Comparison of ENCODE assay signal across 25 cellular contexts in the genomic region with DNA sequence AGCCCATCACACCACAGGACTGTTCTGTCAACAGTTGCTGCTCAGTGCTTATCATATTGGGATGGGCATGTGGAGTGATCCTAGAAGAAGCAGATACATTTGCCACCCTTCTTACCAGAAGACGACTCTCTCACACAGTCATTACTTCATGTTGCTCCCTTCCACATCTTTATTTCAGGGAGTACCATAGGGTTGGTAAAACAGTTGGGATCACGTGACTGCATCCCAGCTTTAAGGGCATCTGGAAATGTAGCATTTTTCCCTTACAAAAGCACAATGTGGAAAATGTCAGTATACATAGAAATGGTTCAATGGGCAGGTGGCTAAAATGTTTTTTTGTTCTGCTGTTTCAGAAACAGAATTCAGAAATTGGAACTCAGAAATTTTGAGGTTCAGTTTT.
DNase-seq lines count a peak whose midpoint lies in the region; ATAC-seq, FAIRE-seq and TF ChIP-seq lines count a peak whose summit lies in the region.
"Had no signal": no experiment of that assay in that cellular context is flagged by ENCODE, and none has a peak within 500 bp of the region (broad histone marks: within the 10 kb centered on the region; RNA-seq: fewer than 3 reads in every experiment).

No MANE protein-coding gene starts in this region.

- peaks cover 12% of the 10 kb centered on the region for H3K4me1 ChIP-seq in DND-41 (ENCODE audit: insufficient read depth, low read length)
- H3K4me1 ChIP-seq in K562 (replicated peaks in 1 of 2; ENCODE audit: control insufficient read depth in 2 of 2, insufficient read depth in 2 of 2, low read length in 2 of 2): no peaks in the 10 kb centered on the region
- no peaks in the 10 kb centered on the region for H3K4me1 ChIP-seq in neuronal stem cell (ENCODE audit: control insufficient read depth in 2 of 2, insufficient read depth in 1 of 2, low read depth in 1 of 2, low read length in 2 of 2)
- H3K4me1 ChIP-seq: BLaER1 had no signal

- peak; percentile 13 for FAIRE-seq in HTR-8/SVneo (lab: Jason Lieb, UNC)
- no peak for FAIRE-seq in K562 (lab: Jason Lieb, UNC)
- FAIRE-seq: A204.1, G401.6, GM12891 had no signal

- no peak overlapping the region for H3K4ac ChIP-seq in neuronal stem cell (ENCODE audit: low read length)

- no peaks in the 10 kb centered on the region for H3K79me2 ChIP-seq in DND-41 (ENCODE audit: insufficient read depth, low read length)
- H3K79me2 ChIP-seq in K562 (ENCODE audit: control insufficient read depth, insufficient read depth, low read length): no peaks in the 10 kb centered on the region

- intact Hi-C loops in K562 (cut with micrococcal nuclease): no loop called here

- no peak overlapping the region for H3K27ac Mint-ChIP-seq in activated CD8-positive, alpha-beta T cell treated with anti-CD3 and anti-CD28 coated beads, Interleukin-2, amount 10 ng/mL, durations not matched to agents 7 days and 5 days
- H3K27ac Mint-ChIP-seq: CD14-positive monocyte; CD4-positive, alpha-beta memory T cell; CD4-positive, CD25-positive, alpha-beta regulatory T cell; CD8-positive, alpha-beta memory T cell had no signal

- H2BK5ac ChIP-seq in neuronal stem cell (ENCODE audit: low read length): no peak overlapping the region

- TF ChIP-seq CTCF in DND-41 (IDR thresholded peaks at IDR 0.05; ENCODE audit: borderline replicate concordance, extremely low read depth, low read length, poor library complexity, severe bottlenecking) (no peak), K562 (IDR thresholded peaks at IDR 0.05 in 2 of 3, conservative IDR thresholded peaks at IDR 0.05 in 1 of 3; ENCODE audit: insufficient read depth in 2 of 3, low read depth in 1 of 3, low read length in 3 of 3) (no peak)

- no peaks in the 10 kb centered on the region for H4K20me1 ChIP-seq in DND-41 (ENCODE audit: insufficient read depth, low read length)
- no peaks in the 10 kb centered on the region for H4K20me1 ChIP-seq in K562 (replicated peaks; ENCODE audit: control insufficient read depth, insufficient read depth, low read length)
- H4K20me1 ChIP-seq: BLaER1 had no signal

- H3K4me1 Mint-ChIP-seq in activated CD8-positive, alpha-beta T cell treated with anti-CD3 and anti-CD28 coated beads, Interleukin-2, amount 10 ng/mL, durations not matched to agents 7 days and 5 days (ENCODE audit: low read depth): no peaks in the 10 kb centered on the region
- H3K4me1 Mint-ChIP-seq: CD14-positive monocyte; CD4-positive, alpha-beta memory T cell; CD4-positive, CD25-positive, alpha-beta regulatory T cell; CD8-positive, alpha-beta memory T cell had no signal

- BruUV-seq in K562 (replicated peaks; lab: Mats Ljungman, UMichigan): no TSS peak

- no peaks in the 10 kb centered on the region for H3K27me3 Mint-ChIP-seq in activated CD8-positive, alpha-beta T cell treated with anti-CD3 and anti-CD28 coated beads, Interleukin-2, amount 10 ng/mL, durations not matched to agents 7 days and 5 days (ENCODE audit: low read depth)
- H3K27me3 Mint-ChIP-seq: CD4-positive, alpha-beta memory T cell; CD4-positive, CD25-positive, alpha-beta regulatory T cell; CD8-positive, alpha-beta memory T cell had no signal

- H3K79me1 ChIP-seq in neuronal stem cell (ENCODE audit: low read depth, low read length): no peaks in the 10 kb centered on the region

- CTCF ChIA-PET in K562 (lab: Yijun Ruan, JAX; ENCODE audit: low intra/inter-chr PET ratio): no interaction called here
- CTCF ChIA-PET in activated CD8-positive, alpha-beta T cell treated with anti-CD3 and anti-CD28 coated beads, Interleukin-2, amount 10 ng/mL, durations not matched to agents 7 days and 5 days (lab: Charles Lee): no interaction called here

- H4K91ac ChIP-seq in neuronal stem cell (ENCODE audit: low read depth, low read length, poor library complexity): no peak overlapping the region

- no peak overlapping the region for H2BK120ac ChIP-seq in neuronal stem cell (ENCODE audit: low read depth, low read length)

- no peak overlapping the region for H3K9ac ChIP-seq in DND-41 (ENCODE audit: low read depth, low read length)
- no peak overlapping the region for H3K9ac ChIP-seq in K562 (ENCODE audit: insufficient read depth in 1 of 2, low read depth in 2 of 2, low read length in 2 of 2)
- H3K9ac ChIP-seq in neuronal stem cell (ENCODE audit: low read depth, low read length, poor library complexity): no peak overlapping the region
- H3K9ac ChIP-seq: BLaER1 had no signal

- H2BK12ac ChIP-seq in neuronal stem cell (ENCODE audit: low read length): no peak overlapping the region

- H3K27ac ChIP-seq in DND-41 (ENCODE audit: low read length) (peak overlapping the region; percentile 59; the same call in 1 of the 2 replicates), K562 (ENCODE audit: extremely low read depth, low read depth, low read length) (no peak overlapping the region), neuronal stem cell (replicated peaks; ENCODE audit: low read length) (no peak overlapping the region)
- H3K27ac ChIP-seq: BLaER1 had no signal

- H3K4me3 ChIP-seq in DND-41 (ENCODE audit: low read depth in 1 of 2, low read length in 2 of 2) (no peak overlapping the region), K562 (no peak overlapping the region), neuronal stem cell (ENCODE audit: low read length in 2 of 2) (no peak overlapping the region)
- H3K4me3 ChIP-seq: BLaER1 had no signal

- H3K36me3 ChIP-seq in DND-41 (ENCODE audit: insufficient read depth, low read length): no peaks in the 10 kb centered on the region
- H3K36me3 ChIP-seq in K562 (ENCODE audit: control insufficient read depth, insufficient read depth, low read length): no peaks in the 10 kb centered on the region
- no peaks in the 10 kb centered on the region for H3K36me3 ChIP-seq in neuronal stem cell (replicated peaks in 1 of 2; ENCODE audit: control insufficient read depth in 2 of 2, insufficient read depth in 2 of 2, low read length in 2 of 2)
- H3K36me3 ChIP-seq: BE2C, BLaER1 had no signal

- no peak overlapping the region for H2AK5ac ChIP-seq in neuronal stem cell (ENCODE audit: low read depth, low read length)

- DNase-seq in DND-41 (no peak), HTR-8/SVneo (ENCODE audit: insufficient read length, low spot score) (no peak), K562 (ENCODE audit: extremely low read depth in 1 of 4, low spot score in 3 of 4) (no peak), neuronal stem cell (ENCODE audit: low spot score) (no peak)
- DNase-seq in activated CD8-positive, alpha-beta T cell treated with anti-CD3 and anti-CD28 coated beads, Interleukin-2, amount 10 ng/mL, durations not matched to agents 7 days and 5 days: no peak
- DNase-seq: 8988T; ACHN; BE2C; C1 segment of cervical spinal cord; CD4-positive, alpha-beta memory T cell; CD4-positive, CD25-positive, alpha-beta regulatory T cell; CD8-positive, alpha-beta memory T cell; COR-L47; DMS 273 treated with DMSO at 0.1 percent for 48 hours; DMS153; DMS53; DMS79; GF-D8 had no signal

- H3K18ac ChIP-seq in neuronal stem cell (ENCODE audit: low read length): no peak overlapping the region

- no peak overlapping the region for H3K23ac ChIP-seq in neuronal stem cell (ENCODE audit: low read depth, low read length, poor library complexity)

- no peak for TF ChIP-seq RAD21 in K562 (CRISPR knock-in tag; conservative IDR thresholded peaks at IDR 0.05 in 1 of 2, IDR thresholded peaks at IDR 0.05 in 1 of 2)

- in situ Hi-C loops in K562 (cut with MboI): no loop called here

- H3K9me3 Mint-ChIP-seq in activated CD8-positive, alpha-beta T cell treated with anti-CD3 and anti-CD28 coated beads, Interleukin-2, amount 10 ng/mL, durations not matched to agents 7 days and 5 days (ENCODE audit: insufficient read depth): no peaks in the 10 kb centered on the region

- H2AFZ ChIP-seq in DND-41 (ENCODE audit: low read depth, low read length): peak overlapping the region; percentile 59
- H2AFZ ChIP-seq in K562 (ENCODE audit: low read depth, low read length): no peak overlapping the region
- no peak overlapping the region for H2AFZ ChIP-seq in neuronal stem cell (ENCODE audit: low read length)

- no peak overlapping the region for H3K14ac ChIP-seq in neuronal stem cell (ENCODE audit: low read length)

- POLR2A ChIA-PET in K562 (lab: Yijun Ruan, JAX): no interaction called here
- POLR2A ChIA-PET in activated CD8-positive, alpha-beta T cell treated with anti-CD3 and anti-CD28 coated beads, Interleukin-2, amount 10 ng/mL, durations not matched to agents 7 days and 5 days (lab: Charles Lee): no interaction called here

- H3K9me1 ChIP-seq in K562 (ENCODE audit: control insufficient read depth, insufficient read depth, low read length): no peaks in the 10 kb centered on the region

- 0% methylated on average over 2 of the region's 2 CpGs for WGBS in K562 (ENCODE audit: insufficient coverage, low coverage, missing lambda C conversion rate)
- no CpG with 5 or more reads among the region's 2 CpGs for WGBS in neuronal stem cell (ENCODE audit: extremely low coverage in 2 of 2, insufficient read length in 2 of 2, insufficient replicate concordance in 1 of 2), 2 donors

- H3K9me3 ChIP-seq in DND-41 (ENCODE audit: insufficient read depth, low read length, severe bottlenecking): peaks cover 4% of the 10 kb centered on the region
- no peaks in the 10 kb centered on the region; the same call in 1 of the 2 replicates for H3K9me3 ChIP-seq in K562 (replicated peaks; ENCODE audit: control insufficient read depth, insufficient read depth, low read depth, low read length)
- no peaks in the 10 kb centered on the region for H3K9me3 ChIP-seq in neuronal stem cell (replicated peaks in 1 of 2; ENCODE audit: control insufficient read depth in 2 of 2, insufficient read depth in 1 of 2, low read depth in 1 of 2, low read length in 2 of 2)
- H3K9me3 ChIP-seq: BE2C, BLaER1 had no signal

- no peak overlapping the region for H2BK15ac ChIP-seq in neuronal stem cell (ENCODE audit: low read length)

- TF ChIP-seq EP300 in K562 (IDR thresholded peaks at IDR 0.05; ENCODE audit: low read length): no peak

- no peak for TF ChIP-seq POLR2A in K562 (conservative IDR thresholded peaks at IDR 0.05)

- no peak overlapping the region for H3K4me3 Mint-ChIP-seq in activated CD8-positive, alpha-beta T cell treated with anti-CD3 and anti-CD28 coated beads, Interleukin-2, amount 10 ng/mL, durations not matched to agents 7 days and 5 days
- H3K4me3 Mint-ChIP-seq: CD14-positive monocyte; CD4-positive, alpha-beta memory T cell; CD4-positive, CD25-positive, alpha-beta regulatory T cell; CD8-positive, alpha-beta memory T cell had no signal

- peak overlapping the region; percentile 48 for H4K8ac ChIP-seq in neuronal stem cell (ENCODE audit: low read depth, low read length)

- no peaks in the 10 kb centered on the region for H3K27me3 ChIP-seq in DND-41 (ENCODE audit: insufficient read depth, low read length, poor library complexity)
- H3K27me3 ChIP-seq in K562 (ENCODE audit: control insufficient read depth in 2 of 2, insufficient read depth in 2 of 2, low read length in 2 of 2): no peaks in the 10 kb centered on the region
- H3K27me3 ChIP-seq in neuronal stem cell (ENCODE audit: control insufficient read depth in 3 of 3, insufficient read depth in 3 of 3, low read depth in 1 of 3, low read length in 3 of 3): no peaks in the 10 kb centered on the region
- H3K27me3 ChIP-seq: BE2C, BLaER1 had no signal

- no peak overlapping the region for H3K4me2 ChIP-seq in DND-41 (ENCODE audit: insufficient read depth, low read length)
- no peak overlapping the region for H3K4me2 ChIP-seq in K562 (ENCODE audit: insufficient read depth, low read length)
- no peak overlapping the region for H3K4me2 ChIP-seq in neuronal stem cell (ENCODE audit: insufficient read depth, low read length, poor library complexity, severe bottlenecking)
- H3K4me2 ChIP-seq: BLaER1 had no signal

- H3K36me3 Mint-ChIP-seq in activated CD8-positive, alpha-beta T cell treated with anti-CD3 and anti-CD28 coated beads, Interleukin-2, amount 10 ng/mL, durations not matched to agents 7 days and 5 days (ENCODE audit: low read depth): no peaks in the 10 kb centered on the region
- H3K36me3 Mint-ChIP-seq: CD14-positive monocyte; CD4-positive, alpha-beta memory T cell; CD4-positive, CD25-positive, alpha-beta regulatory T cell; CD8-positive, alpha-beta memory T cell had no signal

- no peak for ATAC-seq in DND-41 (ENCODE audit: insufficient read depth, low read depth)
- ATAC-seq in K562: no peak
- no peak for ATAC-seq in HG02885 (IDR thresholded peaks at IDR 0.05; ENCODE audit: poor library complexity, unreplicated experiment)
- ATAC-seq in activated CD8-positive, alpha-beta T cell treated with anti-CD3 and anti-CD28 coated beads, Interleukin-2, amount 10 ng/mL, durations not matched to agents 7 days and 5 days: no peak
- ATAC-seq in HG03521 (IDR thresholded peaks at IDR 0.05; ENCODE audit: unreplicated experiment): no peak
